Comparison of ENCODE assay signal across 27 cellular contexts in the genomic region with DNA sequence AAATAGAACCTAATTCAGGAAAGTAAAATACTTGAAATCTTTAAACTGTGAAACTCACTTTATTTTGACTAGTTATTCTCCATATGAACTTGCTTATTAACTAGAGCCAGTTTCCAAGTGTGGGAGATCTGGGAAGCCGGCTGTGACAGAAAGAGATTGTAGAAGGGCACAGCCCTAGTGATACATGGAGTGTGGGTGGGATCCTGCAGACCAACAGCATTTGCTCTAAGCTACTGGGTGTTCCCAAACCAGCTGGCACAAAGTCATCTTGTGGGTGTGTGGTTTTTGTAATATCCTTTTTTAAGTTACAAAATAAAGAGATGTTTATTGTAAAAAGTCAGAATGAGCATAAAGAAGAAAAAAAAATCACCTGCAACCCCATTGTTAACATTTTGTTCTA. TPM values are rescaled to one million over a fixed set of nuclear protein-coding genes. Genes with fewer than 3 reads are reported as not detected.
DNase-seq lines count a peak whose midpoint lies in the region; ATAC-seq and TF ChIP-seq lines count a peak whose summit lies in the region.
"Had no signal": no experiment of that assay in that cellular context is flagged by ENCODE, and none has a peak within 500 bp of the region (broad histone marks: within the 10 kb centered on the region; RNA-seq: fewer than 3 reads in every experiment).

No MANE protein-coding gene starts in this region.

- H2BK15ac ChIP-seq in IMR-90 (ENCODE audit: low read depth, low read length), result no peak overlapping the region

- CTCF ChIA-PET in IMR-90 (lab: Yijun Ruan, JAX), result no interaction called here

- H3K14ac ChIP-seq in IMR-90 (replicated peaks; ENCODE audit: low read depth, low read length), result no peak overlapping the region

- no peak for ATAC-seq in IMR-90 (ENCODE audit: low read depth)
- ATAC-seq in HG03196 (IDR thresholded peaks at IDR 0.05; ENCODE audit: unreplicated experiment), result no peak
- ATAC-seq: foreskin keratinocyte, psoas muscle had no signal

- in situ Hi-C loops in IMR-90 (cut with MboI; ENCODE audit: low sequenced_read_pairs), result no loop called here

- H3K4me3 ChIP-seq in IMR-90 (ENCODE audit: insufficient read depth, low read depth, low read length), result no peak overlapping the region
- no peak overlapping the region for H3K4me3 ChIP-seq in fibroblast of lung (replicated peaks in 1 of 4; ENCODE audit: control extremely low read depth in 1 of 4, insufficient read depth in 1 of 4, low read depth in 3 of 4, low read length in 4 of 4)
- H3K4me3 ChIP-seq: coronary artery, neural progenitor cell, psoas muscle, SJCRH30, tibial artery had no signal

- no peaks in the 10 kb centered on the region for H4K20me1 ChIP-seq in IMR-90 (ENCODE audit: insufficient read depth, low read length)
- H4K20me1 ChIP-seq in fibroblast of lung (ENCODE audit: control insufficient read depth, extremely low read depth, insufficient read depth, low read length), result no peaks in the 10 kb centered on the region

- H3K4me2 ChIP-seq in IMR-90 (ENCODE audit: low read depth, low read length), result no peak overlapping the region
- H3K4me2 ChIP-seq in fibroblast of lung (ENCODE audit: extremely low read depth, insufficient read depth, low read length), result no peak overlapping the region
- H3K4me2 ChIP-seq: neural progenitor cell had no signal

- WGBS in IMR-90 (ENCODE audit: extremely low coverage in 2 of 2, insufficient read length in 1 of 2), 2 experiments, result 33% methylated on average over 1 of the region's 1 CpG; no CpG with 5 or more reads in 1 of the 2 experiments

- H2AFZ ChIP-seq in IMR-90 (replicated peaks; ENCODE audit: low read length, poor library complexity) (no peak overlapping the region), fibroblast of lung (ENCODE audit: low read length) (no peak overlapping the region)
- H2AFZ ChIP-seq: neural progenitor cell had no signal

- no peak overlapping the region for H4K5ac ChIP-seq in IMR-90 (ENCODE audit: low read depth, low read length)

- no peak overlapping the region for H3K23ac ChIP-seq in IMR-90 (ENCODE audit: low read depth, low read length)

- no TSS peak for BruUV-seq in IMR-90 (replicated peaks; lab: Mats Ljungman, UMichigan)

- no peak for TF ChIP-seq POLR2A in IMR-90 (IDR thresholded peaks at IDR 0.05; ENCODE audit: low read depth, low read length)

- no peaks in the 10 kb centered on the region for H3K79me2 ChIP-seq in fibroblast of lung (ENCODE audit: control insufficient read depth, insufficient read depth, low read length)

- H3K4me1 ChIP-seq in IMR-90 (ENCODE audit: control insufficient read depth, insufficient read depth, low read length), result no peaks in the 10 kb centered on the region
- no peaks in the 10 kb centered on the region for H3K4me1 ChIP-seq in fibroblast of lung (ENCODE audit: control insufficient read depth, extremely low read depth, insufficient read depth, low read length)
- H3K4me1 ChIP-seq: BE2C, foreskin keratinocyte, SJCRH30 had no signal

- no peaks in the 10 kb centered on the region for H3K36me3 ChIP-seq in IMR-90 (ENCODE audit: control insufficient read depth, insufficient read depth, low read length)
- H3K36me3 ChIP-seq in fibroblast of lung (ENCODE audit: control insufficient read depth, insufficient read depth, low read length), result no peaks in the 10 kb centered on the region
- H3K36me3 ChIP-seq: BE2C, brain microvascular endothelial cell, neural progenitor cell, SJCRH30, tibial artery had no signal

- H3K18ac ChIP-seq in IMR-90 (ENCODE audit: low read depth, low read length), result no peak overlapping the region

- H2BK20ac ChIP-seq in IMR-90 (ENCODE audit: low read depth, low read length), result no peak overlapping the region

- H3K9ac ChIP-seq in IMR-90 (ENCODE audit: low read depth, low read length) (no peak overlapping the region), fibroblast of lung (ENCODE audit: insufficient read depth, low read length) (no peak overlapping the region)
- H3K9ac ChIP-seq: neural progenitor cell had no signal

- H2BK5ac ChIP-seq in IMR-90 (ENCODE audit: low read depth, low read length, poor library complexity, severe bottlenecking), result no peak overlapping the region

- no peak overlapping the region for H3K4ac ChIP-seq in IMR-90 (ENCODE audit: low read depth, low read length)

- TF ChIP-seq CTCF in IMR-90 (conservative IDR thresholded peaks at IDR 0.05; ENCODE audit: low read depth, low read length), result no peak
- no peak for TF ChIP-seq CTCF in fibroblast of lung (conservative IDR thresholded peaks at IDR 0.05 in 1 of 2, IDR thresholded peaks at IDR 0.05 in 1 of 2; ENCODE audit: low read depth in 1 of 2, low read length in 2 of 2)

- H3K9me1 ChIP-seq in IMR-90 (ENCODE audit: insufficient read depth, low read length), result no peaks in the 10 kb centered on the region

- H2AK5ac ChIP-seq in IMR-90 (ENCODE audit: low read depth, low read length), result no peak overlapping the region

- dilution Hi-C loops in IMR-90 (cut with HindIII; ENCODE audit: low sequenced_read_pairs, unreplicated experiment), result no loop called here

- intact Hi-C loops in IMR-90 (cut with micrococcal nuclease), result no loop called here
- intact Hi-C loops in posterior cingulate gyrus (cut with DNase I), result no loop called here

- POLR2A ChIA-PET in IMR-90 (lab: Charles Lee; ENCODE audit: unreplicated experiment), result no interaction called here

- no peaks in the 10 kb centered on the region for H3K27me3 ChIP-seq in IMR-90 (ENCODE audit: control insufficient read depth, insufficient read depth, low read length)
- no peaks in the 10 kb centered on the region for H3K27me3 ChIP-seq in fibroblast of lung (ENCODE audit: control insufficient read depth, insufficient read depth, low read length)
- H3K27me3 ChIP-seq: BE2C, brain microvascular endothelial cell, foreskin keratinocyte, neural progenitor cell, tibial artery had no signal

- no peak overlapping the region for H2BK120ac ChIP-seq in IMR-90 (ENCODE audit: low read depth, low read length)

- H3K56ac ChIP-seq in IMR-90 (ENCODE audit: extremely low read depth, insufficient read depth, low read length), result no peak overlapping the region

- no peak for TF ChIP-seq RAD21 in IMR-90 (IDR thresholded peaks at IDR 0.05; ENCODE audit: low read length)

- no peak overlapping the region for H3K27ac ChIP-seq in IMR-90 (ENCODE audit: insufficient read depth, low read length)
- H3K27ac ChIP-seq in fibroblast of lung (ENCODE audit: insufficient read depth, low read length), result no peak overlapping the region
- H3K27ac ChIP-seq: 22Rv1, brain microvascular endothelial cell, coronary artery, foreskin keratinocyte, neural progenitor cell, psoas muscle, SJCRH30 had no signal

- H4K91ac ChIP-seq in IMR-90 (ENCODE audit: insufficient read depth, low read depth, low read length), result no peak overlapping the region

- H3K79me1 ChIP-seq in IMR-90 (ENCODE audit: low read depth in 1 of 2, low read length in 2 of 2), result no peaks in the 10 kb centered on the region

- H2AK9ac ChIP-seq in IMR-90 (replicated peaks; ENCODE audit: low read depth, low read length, poor library complexity), result no peak overlapping the region

- no peak overlapping the region for H4K8ac ChIP-seq in IMR-90 (ENCODE audit: low read depth in 2 of 2, low read length in 2 of 2)

- H3K9me3 ChIP-seq in IMR-90 (ENCODE audit: control insufficient read depth, insufficient read depth, low read length), result no peaks in the 10 kb centered on the region
- no peaks in the 10 kb centered on the region for H3K9me3 ChIP-seq in fibroblast of lung (ENCODE audit: control insufficient read depth, insufficient read depth, low read depth, low read length)
- H3K9me3 ChIP-seq: BE2C, psoas muscle, SJCRH30, tibial artery had no signal

- DNase-seq in DMS 273 (lab: John Stamatoyannopoulos, UW; ENCODE audit: unreplicated experiment) (peak; percentile 33), DMS 273 treated with DMSO at 0.1 percent for 48 hours (lab: John Stamatoyannopoulos, UW) (no peak), IMR-90 (peak; percentile 20), fibroblast of lung (ENCODE audit: low read depth in 2 of 2) (peak; percentile 41 to 56), posterior cingulate gyrus (peak in 6 of 10 donors; percentile 20 to 85 (median 42)), SW480 (ENCODE audit: low spot score) (no peak), dermis blood vessel endothelial cell (no peak)
- DNase-seq: activated B cell treated with CpG ODN at 0.5 μM for 24 hours; activated CD4-positive, alpha-beta T cell treated with anti-CD3 and anti-CD28 coated beads, Interleukin-2, amount 50 U/mL, for 48 hours; BE2C; brain microvascular endothelial cell; COR-L47; foreskin keratinocyte; Kasumi-1; NCI-H1092; NCI-H2029; NCI-H345; NCI-H774; psoas muscle; stimulated activated CD4-positive, alpha-beta T cell treated with anti-CD3 and anti-CD28 coated beads, Interleukin-2, amount 100 ng/mL, for 48 hours; stimulated activated naive CD4-positive, alpha-beta T cell treated with Interleukin-2 at 50 U/mL for 16 hours; tibial artery had no signal

TF ChIP-seq in IMR-90, 13 proteins besides CTCF, POLR2A, EP300 and RAD21 (continues in another document):
- TF ChIP-seq NFE2L2 (IDR thresholded peaks at IDR 0.05; ENCODE audit: low read depth, low read length) (no peak), CHD1 (IDR thresholded peaks at IDR 0.05; ENCODE audit: low read depth, low read length) (no peak)

RNA-seq across cellular contexts. Expression of a gene that starts 3.4 kb away (rescaled TPM):
- total RNA-seq in IMR-90 (2012; rRNA removed) (1.4 and 2.5 TPM in 2 replicates), fibroblast of lung (5.1 and 7.4 TPM in 2 replicates), dermis blood vessel endothelial cell (2.6 and 4.4 TPM in 2 replicates)
- polyA plus RNA-seq in IMR-90 (2012; rRNA removed) (0.46 and 0.86 TPM in 2 replicates), fibroblast of lung (2.4 and 2.6 TPM in 2 replicates)
- polyA plus RNA-seq in IMR-90 (2012; cell fraction: cytosol; rRNA removed), result 0.14 and 0.18 TPM in 2 replicates
- polyA plus RNA-seq in IMR-90 (2012; cell fraction: nucleus; rRNA removed; ENCODE audit: low replicate concordance), result 0.04 and 0.44 TPM in 2 replicates
- polyA plus RNA-seq in fibroblast of lung (2012), result 0.85 and 1.1 TPM in 2 replicates
- polyA minus RNA-seq in fibroblast of lung (ENCODE audit: low replicate concordance), result 1.1 and 1.7 TPM in 2 replicates

RNA-seq across cellular contexts. Expression of a gene that starts 42.3 kb away (rescaled TPM):
- total RNA-seq in IMR-90 (2012; rRNA removed) (20.0 and 23.3 TPM in 2 replicates), fibroblast of lung (6.7 and 8.9 TPM in 2 replicates), dermis blood vessel endothelial cell (13.8 and 20.1 TPM in 2 replicates)
- polyA plus RNA-seq in IMR-90 (2012; rRNA removed) (10.6 and 10.9 TPM in 2 replicates), fibroblast of lung (10.0 and 15.1 TPM in 2 replicates)
- 2.2 and 3.7 TPM in 2 replicates for polyA plus RNA-seq in IMR-90 (2012; cell fraction: cytosol; rRNA removed)
- 0.87 and 8.0 TPM in 2 replicates for polyA plus RNA-seq in IMR-90 (2012; cell fraction: nucleus; rRNA removed; ENCODE audit: low replicate concordance)
- 6.4 and 12.1 TPM in 2 replicates for polyA plus RNA-seq in fibroblast of lung (2012)
- polyA minus RNA-seq in fibroblast of lung (ENCODE audit: low replicate concordance), result 1.7 and 6.4 TPM in 2 replicates

RNA-seq across cellular contexts. Expression of a gene that starts 43.7 kb away (rescaled TPM):
- total RNA-seq in IMR-90 (2012; rRNA removed) (160 and 188 TPM in 2 replicates), fibroblast of lung (106 and 141 TPM in 2 replicates), dermis blood vessel endothelial cell (171 and 364 TPM in 2 replicates)
- polyA plus RNA-seq in IMR-90 (2012; rRNA removed) (63.5 and 91.1 TPM in 2 replicates), fibroblast of lung (185 and 219 TPM in 2 replicates)
- polyA plus RNA-seq in IMR-90 (2012; cell fraction: cytosol; rRNA removed), result 14.3 and 16.6 TPM in 2 replicates
- polyA plus RNA-seq in IMR-90 (2012; cell fraction: nucleus; rRNA removed; ENCODE audit: low replicate concordance), result 5.6 and 63.7 TPM in 2 replicates
- 80.6 and 87.8 TPM in 2 replicates for polyA plus RNA-seq in fibroblast of lung (2012)
- polyA minus RNA-seq in fibroblast of lung (ENCODE audit: low replicate concordance), result 10.6 and 22.1 TPM in 2 replicates
- total RNA-seq: activated B cell treated with CpG ODN at 0.5 μM for 24 hours had no signal

Comparison
In these comparisons a context has a peak if more than half of its experiments do, and no peak if none do; other contexts are left out.
1. DNase-seq: peak in DMS 273 (single experiment), IMR-90 (single experiment), fibroblast of lung (2 of 2) and posterior cingulate gyrus (6 of 10); none in DMS 273 treated with DMSO at 0.1 percent for 48 hours (single experiment), SW480 (single experiment) and dermis blood vessel endothelial cell (single experiment).